Comparison of ENCODE assay signal across 18 cellular contexts in the genomic region with DNA sequence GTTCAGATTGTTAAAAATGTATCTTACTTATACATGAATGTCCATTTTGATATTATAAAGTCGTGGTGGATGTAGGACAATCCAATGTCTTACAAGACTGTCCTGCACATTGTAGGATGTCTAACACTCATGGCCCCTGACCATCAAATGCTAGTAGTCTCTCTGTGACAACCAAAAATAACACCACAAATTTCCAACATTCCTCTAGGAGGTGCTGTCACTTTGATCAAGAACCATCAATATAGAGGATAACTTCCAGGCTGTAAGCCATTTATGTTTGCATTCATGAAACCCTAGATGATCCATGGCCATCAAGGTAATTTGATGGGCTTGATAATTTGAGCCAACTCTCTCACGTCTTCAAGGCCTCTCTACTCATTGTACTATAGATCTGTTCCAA. TPM values are rescaled to one million over a fixed set of nuclear protein-coding genes. Genes with fewer than 3 reads are reported as not detected.
A peak's percentile ranks its signal among the peaks of the same experiment; 100 is the strongest.
DNase-seq lines count a peak whose midpoint lies in the region; ATAC-seq and TF ChIP-seq lines count a peak whose summit lies in the region.
"Had no signal": no experiment of that assay in that cellular context is flagged by ENCODE, and none has a peak within 500 bp of the region (broad histone marks: within the 10 kb centered on the region; RNA-seq: fewer than 3 reads in every experiment).

No MANE protein-coding gene starts in this region.

- in situ Hi-C loops in ACHN (cut with HindIII; ENCODE audit: low pct_ligation_motif_present, low pct_unique_long_range_greater_than_20kb, low sequenced_read_pairs): no loop called here

- H3K9me3 ChIP-seq in MM.1S (replicated peaks; ENCODE audit: insufficient read depth, low read length): no peaks in the 10 kb centered on the region
- no peaks in the 10 kb centered on the region for H3K9me3 ChIP-seq in lower lobe of right lung
- H3K9me3 ChIP-seq: BLaER1 treated with 17β-estradiol and CSF1 and Interleukin-3, amounts not matched to agents 10 nM and 100 nM had no signal

- H3K9me2 ChIP-seq in MM.1S (replicated peaks; ENCODE audit: insufficient read depth, low read length): no peaks in the 10 kb centered on the region

- ATAC-seq in left colon (no peak), lower lobe of right lung (no peak)
- ATAC-seq: Panc1, T-helper 17 cell had no signal

- H3K27ac ChIP-seq in C4-2B (no peak overlapping the region), MM.1S (ENCODE audit: low read length) (no peak overlapping the region), lower lobe of right lung (no peak overlapping the region)
- H3K27ac ChIP-seq: BLaER1 treated with 17β-estradiol and CSF1 and Interleukin-3, amounts not matched to agents 10 nM and 100 nM; HL-60 had no signal

- no peaks in the 10 kb centered on the region for H3K79me2 ChIP-seq in MM.1S (ENCODE audit: low read length)

- H4K20me1 ChIP-seq in MM.1S (ENCODE audit: insufficient read depth, low read length): no peaks in the 10 kb centered on the region
- H4K20me1 ChIP-seq: BLaER1 treated with 17β-estradiol and CSF1 and Interleukin-3, amounts not matched to agents 10 nM and 100 nM had no signal

- no peaks in the 10 kb centered on the region for H3F3A ChIP-seq in MM.1S (ENCODE audit: insufficient read depth, low read length)

- no peak overlapping the region for H2AFZ ChIP-seq in MM.1S (ENCODE audit: low read length)

- no peaks in the 10 kb centered on the region for H3K27me3 ChIP-seq in MM.1S (replicated peaks; ENCODE audit: insufficient read depth, low read length)
- H3K27me3 ChIP-seq in lower lobe of right lung (ENCODE audit: low read depth): no peaks in the 10 kb centered on the region
- H3K27me3 ChIP-seq: BLaER1 treated with 17β-estradiol and CSF1 and Interleukin-3, amounts not matched to agents 10 nM and 100 nM; MG63 had no signal

- H3K36me3 ChIP-seq in MM.1S (replicated peaks; ENCODE audit: insufficient read depth, low read length) (no peaks in the 10 kb centered on the region), lower lobe of right lung (no peaks in the 10 kb centered on the region)
- H3K36me3 ChIP-seq: BLaER1 treated with 17β-estradiol and CSF1 and Interleukin-3, amounts not matched to agents 10 nM and 100 nM; MG63 had no signal

- H3K9ac ChIP-seq in MM.1S (ENCODE audit: low read length): no peak overlapping the region
- H3K9ac ChIP-seq: BLaER1 treated with 17β-estradiol and CSF1 and Interleukin-3, amounts not matched to agents 10 nM and 100 nM had no signal

- H3K4me3 ChIP-seq in MM.1S (ENCODE audit: low read length): no peak overlapping the region
- H3K4me3 ChIP-seq in epithelial cell of proximal tubule (ENCODE audit: low read depth, low read length): no peak overlapping the region
- H3K4me3 ChIP-seq in lower lobe of right lung: no peak overlapping the region
- H3K4me3 ChIP-seq: BLaER1 treated with 17β-estradiol and CSF1 and Interleukin-3, amounts not matched to agents 10 nM and 100 nM; MG63 had no signal

- no peak overlapping the region for H3K4me2 ChIP-seq in MM.1S (ENCODE audit: low read depth, low read length)
- H3K4me2 ChIP-seq: BLaER1 treated with 17β-estradiol and CSF1 and Interleukin-3, amounts not matched to agents 10 nM and 100 nM had no signal

- intact Hi-C loops in posterior cingulate gyrus (cut with DNase I): no loop called here
- intact Hi-C loops in left colon (cut with DNase I, micrococcal nuclease): no loop called here
- intact Hi-C loops in lower lobe of right lung (cut with DNase I): no loop called here

- DNase-seq in ACHN: peak; percentile 8
- DNase-seq in MM.1S: no peak
- no peak for DNase-seq in epithelial cell of proximal tubule (ENCODE audit: low read depth)
- no peak for DNase-seq in posterior cingulate gyrus
- no peak for DNase-seq in left colon
- DNase-seq in lower lobe of right lung: no peak
- DNase-seq: KG1, MG63, NCI-H1417, NCI-H2029, NCI-H2227 treated with DMSO at 0.1 percent for 48 hours, NCI-H524 treated with DMSO at 0.1 percent for 48 hours, Right ventricle myocardium superior, T-helper 17 cell had no signal

- no peaks in the 10 kb centered on the region for H3K4me1 ChIP-seq in MM.1S (ENCODE audit: low read length)
- no peaks in the 10 kb centered on the region for H3K4me1 ChIP-seq in lower lobe of right lung

- TF ChIP-seq CTCF in C4-2B (conservative IDR thresholded peaks at IDR 0.05): peak; percentile 7; the same call in 1 of the 2 replicates
- peak; percentile 10; the same call in 1 of the 2 replicates for TF ChIP-seq CTCF in MM.1S (IDR thresholded peaks at IDR 0.05; ENCODE audit: low read length)
- TF ChIP-seq CTCF in epithelial cell of proximal tubule (conservative IDR thresholded peaks at IDR 0.05; ENCODE audit: low read depth, low read length): peak; percentile 24
- no peak for TF ChIP-seq CTCF in lower lobe of right lung (IDR thresholded peaks at IDR 0.05)

RNA-seq across cellular contexts. Expression of gene ZFR, which starts 20.5 kb away (rescaled TPM):
- 38.6 and 54.7 TPM in 2 replicates for total RNA-seq in epithelial cell of proximal tubule
- total RNA-seq in left colon: 10 to 100 TPM; 45.7 to 48.6 TPM
- 53.8 TPM for total RNA-seq in lower lobe of right lung
